Comparison of ENCODE assay signal across 10 cellular contexts in genomic region chr1:54980528-54981241, GRCh38. TPM values are rescaled to one million over a fixed set of nuclear protein-coding genes. Genes with fewer than 3 reads are reported as not detected.
DNase-seq lines count a peak whose midpoint lies in the region; ATAC-seq and TF ChIP-seq lines count a peak whose summit lies in the region.
"Had no signal": no experiment of that assay in that cellular context is flagged by ENCODE, and none has a peak within 500 bp of the region (broad histone marks: within the 10 kb centered on the region; RNA-seq: fewer than 3 reads in every experiment).

TSS of gene TMEM61 (plus strand) at chr1:54980628. CDS start at chr1:54981066, 438 bp downstream.

- no peak for TF ChIP-seq CTCF in activated CD8-positive, alpha-beta T cell treated with anti-CD3 and anti-CD28 coated beads for 36 hours (IDR thresholded peaks at IDR 0.05)
- TF ChIP-seq CTCF in endodermal cell (conservative IDR thresholded peaks at IDR 0.05) (no peak), mesothelial cell of epicardium (IDR thresholded peaks at IDR 0.05; ENCODE audit: unreplicated experiment) (no peak), natural killer cell (IDR thresholded peaks at IDR 0.05) (no peak)

- WGBS in endodermal cell (ENCODE audit: insufficient coverage in 1 of 2, insufficient read length in 1 of 2), 2 experiments = 21 to 51% methylated on average over 12 to 69 of the region's 69 CpGs
- WGBS in aorta, 2 donors = 12 to 16% methylated on average over 39 to 69 of the region's 69 CpGs

- CTCF ChIA-PET in activated CD8-positive, alpha-beta T cell treated with anti-CD3 and anti-CD28 coated beads, Interleukin-2, amount 10 ng/mL, durations not matched to agents 7 days and 5 days (lab: Charles Lee) = no interaction called here
- CTCF ChIA-PET in activated CD8-positive, alpha-beta T cell treated with anti-CD3 and anti-CD28 coated beads for 36 hours (lab: Charles Lee) = no interaction called here
- CTCF ChIA-PET in HEK293T (lab: Yijun Ruan, JAX) = no interaction called here

- intact Hi-C loops in activated CD8-positive, alpha-beta T cell treated with anti-CD3 and anti-CD28 coated beads for 36 hours (cut with micrococcal nuclease) = no loop called here
- intact Hi-C loops in aorta (cut with DNase I) (no loop called here), natural killer cell (cut with micrococcal nuclease) (no loop called here)

- H3K27ac Mint-ChIP-seq in activated CD8-positive, alpha-beta T cell treated with anti-CD3 and anti-CD28 coated beads, Interleukin-2, amount 10 ng/mL, durations not matched to agents 7 days and 5 days = no peak within 1 kb of the TSS
- no peak within 1 kb of the TSS for H3K27ac Mint-ChIP-seq in activated CD8-positive, alpha-beta T cell treated with anti-CD3 and anti-CD28 coated beads for 36 hours
- H3K27ac Mint-ChIP-seq in endodermal cell = no peak within 1 kb of the TSS
- no peak within 1 kb of the TSS for H3K27ac Mint-ChIP-seq in mesothelial cell of epicardium
- no peak within 1 kb of the TSS for H3K27ac Mint-ChIP-seq in natural killer cell

- H3K4me1 ChIP-seq in endodermal cell (ENCODE audit: control insufficient read depth, insufficient read depth, low read length) (no peaks in the 10 kb centered on the region), aorta (ENCODE audit: control insufficient read depth in 1 of 2, insufficient read depth in 2 of 2, low read length in 2 of 2) (no peaks in the 10 kb centered on the region)
- H3K4me1 ChIP-seq: BE2C had no signal

- POLR2A ChIA-PET in activated CD8-positive, alpha-beta T cell treated with anti-CD3 and anti-CD28 coated beads, Interleukin-2, amount 10 ng/mL, durations not matched to agents 7 days and 5 days (lab: Charles Lee) = no interaction called here
- POLR2A ChIA-PET in activated CD8-positive, alpha-beta T cell treated with anti-CD3 and anti-CD28 coated beads for 36 hours (lab: Charles Lee) = no interaction called here
- POLR2A ChIA-PET in HEK293T (lab: Yijun Ruan, JAX) = no interaction called here

- peaks cover 46% of the 10 kb centered on the region for H3K27me3 Mint-ChIP-seq in activated CD8-positive, alpha-beta T cell treated with anti-CD3 and anti-CD28 coated beads, Interleukin-2, amount 10 ng/mL, durations not matched to agents 7 days and 5 days (ENCODE audit: low read depth)
- H3K27me3 Mint-ChIP-seq in activated CD8-positive, alpha-beta T cell treated with anti-CD3 and anti-CD28 coated beads for 36 hours = peaks cover 25% of the 10 kb centered on the region
- H3K27me3 Mint-ChIP-seq in endodermal cell (ENCODE audit: insufficient read depth) = peaks cover 50% of the 10 kb centered on the region
- peaks cover 43% of the 10 kb centered on the region for H3K27me3 Mint-ChIP-seq in mesothelial cell of epicardium (ENCODE audit: low read depth)
- H3K27me3 Mint-ChIP-seq in natural killer cell (ENCODE audit: low read depth in 2 of 2) = peaks cover 38 to 49% of the 10 kb centered on the region in 2 donors

- peak; percentile 23 for ATAC-seq in activated CD8-positive, alpha-beta T cell treated with anti-CD3 and anti-CD28 coated beads, Interleukin-2, amount 10 ng/mL, durations not matched to agents 7 days and 5 days
- no peak for ATAC-seq in activated CD8-positive, alpha-beta T cell treated with anti-CD3 and anti-CD28 coated beads for 36 hours
- ATAC-seq in aorta (ENCODE audit: low FRiP score) (peak; percentile 50), GM21447 (IDR thresholded peaks at IDR 0.05; ENCODE audit: unreplicated experiment) (no peak), natural killer cell (no peak)

- no peak within 1 kb of the TSS for H3K27ac ChIP-seq in endodermal cell (ENCODE audit: low read depth, low read length)
- no peak within 1 kb of the TSS for H3K27ac ChIP-seq in aorta (ENCODE audit: low read depth in 1 of 2, low read length in 2 of 2)

- H3K36me3 Mint-ChIP-seq in activated CD8-positive, alpha-beta T cell treated with anti-CD3 and anti-CD28 coated beads, Interleukin-2, amount 10 ng/mL, durations not matched to agents 7 days and 5 days (ENCODE audit: low read depth) = no peaks in the 10 kb centered on the region
- H3K36me3 Mint-ChIP-seq in activated CD8-positive, alpha-beta T cell treated with anti-CD3 and anti-CD28 coated beads for 36 hours (ENCODE audit: low read depth) = no peaks in the 10 kb centered on the region
- H3K36me3 Mint-ChIP-seq in endodermal cell (ENCODE audit: low read depth) = no peaks in the 10 kb centered on the region
- no peaks in the 10 kb centered on the region for H3K36me3 Mint-ChIP-seq in mesothelial cell of epicardium
- H3K36me3 Mint-ChIP-seq in natural killer cell = no peaks in the 10 kb centered on the region

- no peak within 1 kb of the TSS for H3K4me3 Mint-ChIP-seq in activated CD8-positive, alpha-beta T cell treated with anti-CD3 and anti-CD28 coated beads, Interleukin-2, amount 10 ng/mL, durations not matched to agents 7 days and 5 days
- no peak within 1 kb of the TSS for H3K4me3 Mint-ChIP-seq in activated CD8-positive, alpha-beta T cell treated with anti-CD3 and anti-CD28 coated beads for 36 hours
- peak within 1 kb of the TSS; percentile 47 for H3K4me3 Mint-ChIP-seq in endodermal cell
- peak within 1 kb of the TSS; percentile 62 for H3K4me3 Mint-ChIP-seq in mesothelial cell of epicardium
- no peak within 1 kb of the TSS for H3K4me3 Mint-ChIP-seq in natural killer cell

- H3K9me3 ChIP-seq in endodermal cell (ENCODE audit: control insufficient read depth, low read length) = no peaks in the 10 kb centered on the region
- no peaks in the 10 kb centered on the region for H3K9me3 ChIP-seq in aorta (ENCODE audit: control insufficient read depth, low read length)
- H3K9me3 ChIP-seq: BE2C had no signal

- no peak for DNase-seq in activated CD8-positive, alpha-beta T cell treated with anti-CD3 and anti-CD28 coated beads, Interleukin-2, amount 10 ng/mL, durations not matched to agents 7 days and 5 days
- DNase-seq in activated CD8-positive, alpha-beta T cell treated with anti-CD3 and anti-CD28 coated beads for 36 hours = no peak
- DNase-seq in endodermal cell = peak; percentile 79
- DNase-seq in mesothelial cell of epicardium (ENCODE audit: low spot score in 2 of 2, unreplicated experiment in 2 of 2) = peak in 1 of 2 experiments; percentile 41
- DNase-seq in aorta = no peak
- DNase-seq in HEK293T (ENCODE audit: extremely low spot score) = no peak
- DNase-seq in natural killer cell = no peak
- DNase-seq: BE2C; effector CD4-positive, alpha-beta T cell had no signal

- H3K36me3 ChIP-seq in endodermal cell (ENCODE audit: control insufficient read depth, insufficient read depth, low read length) (no peaks in the 10 kb centered on the region), aorta (ENCODE audit: control insufficient read depth in 1 of 2, insufficient read depth in 2 of 2, low read length in 1 of 2) (no peaks in the 10 kb centered on the region)
- H3K36me3 ChIP-seq: BE2C had no signal

- H3K9me3 Mint-ChIP-seq in activated CD8-positive, alpha-beta T cell treated with anti-CD3 and anti-CD28 coated beads, Interleukin-2, amount 10 ng/mL, durations not matched to agents 7 days and 5 days (ENCODE audit: insufficient read depth) = no peaks in the 10 kb centered on the region
- no peaks in the 10 kb centered on the region for H3K9me3 Mint-ChIP-seq in activated CD8-positive, alpha-beta T cell treated with anti-CD3 and anti-CD28 coated beads for 36 hours
- H3K9me3 Mint-ChIP-seq in endodermal cell (no peaks in the 10 kb centered on the region), mesothelial cell of epicardium (no peaks in the 10 kb centered on the region), natural killer cell (no peaks in the 10 kb centered on the region)

- peaks cover 36% of the 10 kb centered on the region for H3K27me3 ChIP-seq in endodermal cell (ENCODE audit: control insufficient read depth, insufficient read depth, low read length, poor library complexity, severe bottlenecking)
- no peaks in the 10 kb centered on the region for H3K27me3 ChIP-seq in aorta (ENCODE audit: control insufficient read depth in 1 of 2, insufficient read depth in 2 of 2, low read length in 1 of 2)

- no peaks in the 10 kb centered on the region for H3K4me1 Mint-ChIP-seq in activated CD8-positive, alpha-beta T cell treated with anti-CD3 and anti-CD28 coated beads, Interleukin-2, amount 10 ng/mL, durations not matched to agents 7 days and 5 days (ENCODE audit: low read depth)
- H3K4me1 Mint-ChIP-seq in activated CD8-positive, alpha-beta T cell treated with anti-CD3 and anti-CD28 coated beads for 36 hours (ENCODE audit: low read depth) = peaks cover 2% of the 10 kb centered on the region
- H3K4me1 Mint-ChIP-seq in endodermal cell (peaks cover 15% of the 10 kb centered on the region), mesothelial cell of epicardium (peaks cover 22% of the 10 kb centered on the region), natural killer cell (no peaks in the 10 kb centered on the region)

- H3K4me3 ChIP-seq in endodermal cell (ENCODE audit: low read length) (no peak within 1 kb of the TSS), aorta (ENCODE audit: low read length in 2 of 2) (peak within 1 kb of the TSS; percentile 36 to 82)

- H3K9ac ChIP-seq in endodermal cell (ENCODE audit: extremely low read depth, low read length, poor library complexity, severe bottlenecking) = no peak within 1 kb of the TSS

TF ChIP-seq in HEK293T, 16 proteins besides CTCF, POLR2A, EP300 and RAD21 (continues in another document):
- TF ChIP-seq FOXM1 (IDR thresholded peaks at IDR 0.05; ENCODE audit: borderline replicate concordance) = no peak
- TF ChIP-seq FOXK2 (IDR thresholded peaks at IDR 0.05) = no peak
- TF ChIP-seq FOXA1 (IDR thresholded peaks at IDR 0.05) = no peak
- TF ChIP-seq, protein P1, sequence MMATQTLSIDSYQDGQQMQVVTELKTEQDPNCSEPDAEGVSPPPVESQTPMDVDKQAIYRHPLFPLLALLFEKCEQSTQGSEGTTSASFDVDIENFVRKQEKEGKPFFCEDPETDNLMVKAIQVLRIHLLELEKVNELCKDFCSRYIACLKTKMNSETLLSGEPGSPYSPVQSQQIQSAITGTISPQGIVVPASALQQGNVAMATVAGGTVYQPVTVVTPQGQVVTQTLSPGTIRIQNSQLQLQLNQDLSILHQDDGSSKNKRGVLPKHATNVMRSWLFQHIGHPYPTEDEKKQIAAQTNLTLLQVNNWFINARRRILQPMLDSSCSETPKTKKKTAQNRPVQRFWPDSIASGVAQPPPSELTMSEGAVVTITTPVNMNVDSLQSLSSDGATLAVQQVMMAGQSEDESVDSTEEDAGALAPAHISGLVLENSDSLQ (IDR thresholded peaks at IDR 0.05) = no peak
- no peak for TF ChIP-seq ZNF384 (IDR thresholded peaks at IDR 0.05)
- no peak for TF ChIP-seq NFRKB (IDR thresholded peaks at IDR 0.05)
- TF ChIP-seq BHLHE40 (IDR thresholded peaks at IDR 0.05; ENCODE audit: borderline replicate concordance) = no peak
- no peak for TF ChIP-seq TARDBP (IDR thresholded peaks at IDR 0.05)

RNA-seq across cellular contexts. Expression of gene TMEM61, which starts in this region (rescaled TPM):
- total RNA-seq in activated CD8-positive, alpha-beta T cell treated with anti-CD3 and anti-CD28 coated beads, Interleukin-2, amount 10 ng/mL, durations not matched to agents 7 days and 5 days = not detected
- not detected for total RNA-seq in activated CD8-positive, alpha-beta T cell treated with anti-CD3 and anti-CD28 coated beads for 36 hours
- total RNA-seq in endodermal cell = not detected
- 0.28 TPM for polyA plus RNA-seq in endodermal cell (2013, experiment 1 of 2)
- polyA plus RNA-seq in endodermal cell (2013, experiment 2 of 2) = 0.33 TPM
- 0.31 to 0.47 TPM (median 0.34 TPM) in 3 replicates for total RNA-seq in mesothelial cell of epicardium
- total RNA-seq in aorta = 1 to 10 TPM; 1.3 to 5.6 TPM
- polyA plus RNA-seq in aorta = 1 to 10 TPM in 1 of 2 donors, under 1 TPM in 1; 0.38 to 3.0 TPM
- not detected for total RNA-seq in natural killer cell

Comparison
In these comparisons a context has a peak if more than half of its experiments do, and no peak if none do; other contexts are left out.
1. Peak in ATAC-seq in activated CD8-positive, alpha-beta T cell treated with anti-CD3 and anti-CD28 coated beads, Interleukin-2, amount 10 ng/mL, durations not matched to agents 7 days and 5 days; RNA of the gene not detected or under 1 TPM.
2. Peak in DNase-seq in endodermal cell; RNA of the gene not detected or under 1 TPM.
3. H3K4me3 Mint-ChIP-seq: peak in endodermal cell (single experiment) and mesothelial cell of epicardium (single experiment); none in activated CD8-positive, alpha-beta T cell treated with anti-CD3 and anti-CD28 coated beads, Interleukin-2, amount 10 ng/mL, durations not matched to agents 7 days and 5 days (single experiment), activated CD8-positive, alpha-beta T cell treated with anti-CD3 and anti-CD28 coated beads for 36 hours (single experiment) and natural killer cell (single experiment).